29 cellular contexts compared by ENCODE assay signal in the genomic region with DNA sequence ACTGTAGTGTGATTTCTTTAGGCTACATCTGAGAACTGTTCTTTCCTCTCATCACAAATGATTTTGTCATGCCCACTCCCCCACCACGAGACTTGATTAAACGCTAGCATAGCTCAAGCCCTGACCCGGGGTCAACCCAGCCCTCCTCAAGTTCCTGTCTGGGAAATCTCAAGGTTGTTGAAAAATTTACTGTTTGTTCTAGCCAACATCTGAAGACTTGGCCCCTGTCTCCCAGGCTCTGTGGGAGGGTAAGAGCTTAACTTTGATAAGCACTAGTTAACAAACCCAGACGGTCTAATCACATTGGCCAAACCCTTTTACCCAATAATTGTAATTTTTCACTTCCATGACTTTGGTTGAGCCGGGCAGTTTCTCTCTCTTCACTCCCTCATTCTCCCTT.
DNase-seq lines count a peak whose midpoint lies in the region; ATAC-seq, FAIRE-seq and TF ChIP-seq lines count a peak whose summit lies in the region.
"Had no signal": no experiment of that assay in that cellular context is flagged by ENCODE, and none has a peak within 500 bp of the region (broad histone marks: within the 10 kb centered on the region; RNA-seq: fewer than 3 reads in every experiment).

No MANE protein-coding gene starts in this region.

- H3K27ac ChIP-seq in liver (ENCODE audit: low read depth in 1 of 2, low read length in 2 of 2) (no peak overlapping the region), HepG2 (ENCODE audit: extremely low read length, insufficient read depth, low read length) (no peak overlapping the region), uterus (no peak overlapping the region), psoas muscle (no peak overlapping the region)
- H3K27ac ChIP-seq: epithelial cell of prostate, skin epidermis had no signal

- in situ Hi-C loops in HepG2 (cut with HindIII; ENCODE audit: extremely low pct_ligation_motif_present, low pct_unique_long_range_greater_than_20kb): no loop called here

- intact Hi-C loops in HepG2 (cut with micrococcal nuclease; ENCODE audit: unreplicated experiment): no loop called here
- intact Hi-C loops in uterus (cut with DNase I; ENCODE audit: low total_unique reads): no loop called here
- intact Hi-C loops in psoas muscle (cut with DNase I): no loop called here

- ATAC-seq in HepG2 (no peak), psoas muscle (no peak), HG03280 (IDR thresholded peaks at IDR 0.05; ENCODE audit: unreplicated experiment) (no peak)
- ATAC-seq: Panc1 had no signal

- no peak for TF ChIP-seq RAD21 in liver (IDR thresholded peaks at IDR 0.05)
- TF ChIP-seq RAD21 in HepG2 (CRISPR knock-in tag; IDR thresholded peaks at IDR 0.05): no peak

- H3K9me3 Mint-ChIP-seq in nephron: peaks cover 13% of the 10 kb centered on the region

- H3K4me1 ChIP-seq in liver (ENCODE audit: control insufficient read depth in 4 of 4, insufficient read depth in 4 of 4, low read length in 3 of 4) (peaks cover 0 to 3% (median under 1%) of the 10 kb centered on the region in 4 donors), HepG2 (ENCODE audit: insufficient read depth, low read length) (no peaks in the 10 kb centered on the region), uterus (no peaks in the 10 kb centered on the region), psoas muscle (no peaks in the 10 kb centered on the region)
- H3K4me1 ChIP-seq: BE2C had no signal

- H3K27ac Mint-ChIP-seq in nephron: peak overlapping the region in 2 of 3 experiments; percentile 16 to 73
- H3K27ac Mint-ChIP-seq: activated CD4-positive, alpha-beta memory T cell treated with anti-CD3 and anti-CD28 coated beads, Interleukin-2, amount 10 ng/mL, durations not matched to agents 7 days and 5 days; activated naive CD8-positive, alpha-beta T cell treated with anti-CD3 and anti-CD28 coated beads, Interleukin-2, amount 10 ng/mL, durations not matched to agents 7 days and 5 days; HFFc6 had no signal

- POLR2A ChIA-PET in HepG2 (lab: Yijun Ruan, JAX): no interaction called here

- H3K36me3 Mint-ChIP-seq in nephron (ENCODE audit: low read depth): peaks cover 11% of the 10 kb centered on the region

- no peak overlapping the region for H3K4me3 Mint-ChIP-seq in nephron
- H3K4me3 Mint-ChIP-seq: activated CD4-positive, alpha-beta memory T cell treated with anti-CD3 and anti-CD28 coated beads, Interleukin-2, amount 10 ng/mL, durations not matched to agents 7 days and 5 days; activated naive CD8-positive, alpha-beta T cell treated with anti-CD3 and anti-CD28 coated beads, Interleukin-2, amount 10 ng/mL, durations not matched to agents 7 days and 5 days; CD8-positive, alpha-beta memory T cell; HFFc6 had no signal

- H3K9me3 ChIP-seq in liver (ENCODE audit: control insufficient read depth in 4 of 4, low read length in 3 of 4): peaks cover 0 to 3% (median 0%) of the 10 kb centered on the region in 4 donors
- no peaks in the 10 kb centered on the region for H3K9me3 ChIP-seq in HepG2 (ENCODE audit: low read length)
- H3K9me3 ChIP-seq in uterus: no peaks in the 10 kb centered on the region
- peaks cover 3% of the 10 kb centered on the region for H3K9me3 ChIP-seq in psoas muscle
- H3K9me3 ChIP-seq: BE2C had no signal

- CTCF ChIA-PET in HepG2 (lab: Yijun Ruan, JAX; ENCODE audit: low intra/inter-chr PET ratio, low total read pairs): no interaction called here

- H3K4me2 ChIP-seq in HepG2 (ENCODE audit: low read depth, low read length): no peak overlapping the region

- DNase-seq in HepG2 (ENCODE audit: low spot score) (no peak), fibroblast of pulmonary artery (ENCODE audit: low read depth) (peak; percentile 81), uterus (peak; percentile 45 to 48), psoas muscle (no peak)
- no peak for DNase-seq in activated CD4-positive, CD25-positive, alpha-beta regulatory T cell treated with anti-CD3 and anti-CD28 coated beads, Interleukin-2, amount 50 U/mL, for 72 hours
- DNase-seq: activated CD4-positive, alpha-beta memory T cell treated with anti-CD3 and anti-CD28 coated beads, Interleukin-2, amount 10 ng/mL, durations not matched to agents 7 days and 5 days; activated effector memory CD4-positive, alpha-beta T cell treated with Interleukin-2 at 50 U/mL for 16 hours; activated naive CD8-positive, alpha-beta T cell treated with anti-CD3 and anti-CD28 coated beads, Interleukin-2, amount 10 ng/mL, durations not matched to agents 7 days and 5 days; BE2C; CD8-positive, alpha-beta memory T cell; foreskin fibroblast; head of caudate nucleus; HFFc6; IMR-90; mesenchymal stem cell; NCI-H1048; NCI-H1694 treated with DMSO at 0.1 percent for 48 hours; NCI-H2171; NCI-H524; SIG-M5; stimulated activated CD8-positive, alpha-beta memory T cell treated with anti-CD3 and anti-CD28 coated beads, Interleukin-4, amount 100 ng/mL, for 48 hours; T-helper 9 cell; trophoblast cell had no signal

- H3K4me1 Mint-ChIP-seq in nephron: peaks cover 11% of the 10 kb centered on the region

- H3K27me3 ChIP-seq in liver (ENCODE audit: control insufficient read depth in 4 of 4, insufficient read depth in 4 of 4, low read length in 3 of 4) (no peaks in the 10 kb centered on the region), HepG2 (ENCODE audit: control insufficient read depth in 1 of 2, insufficient read depth in 2 of 2, low read length in 2 of 2) (no peaks in the 10 kb centered on the region), uterus (no peaks in the 10 kb centered on the region), psoas muscle (ENCODE audit: insufficient read depth in 3 of 3, low read length in 2 of 3) (no peaks in the 10 kb centered on the region)
- H3K27me3 ChIP-seq: BE2C had no signal

- no TSS peak for BruUV-seq in HepG2 (replicated peaks; lab: Mats Ljungman, UMichigan)

- TF ChIP-seq CTCF in liver (IDR thresholded peaks at IDR 0.05; ENCODE audit: low read depth, low read length, missing input control) (no peak), HepG2 (CRISPR knock-in tag; IDR thresholded peaks at IDR 0.05) (no peak), fibroblast of pulmonary artery (IDR thresholded peaks at IDR 0.05; ENCODE audit: low read length, missing control alignments) (no peak), nephron (IDR thresholded peaks at IDR 0.05; ENCODE audit: unreplicated experiment in 3 of 3) (no peak), uterus (IDR thresholded peaks at IDR 0.05) (no peak), psoas muscle (IDR thresholded peaks at IDR 0.05) (no peak)

- no peaks in the 10 kb centered on the region for H3K79me2 ChIP-seq in HepG2 (ENCODE audit: insufficient read depth, low read length)

- no peaks in the 10 kb centered on the region for H3K36me3 ChIP-seq in liver (ENCODE audit: control insufficient read depth in 4 of 4, insufficient read depth in 3 of 4, low read depth in 1 of 4, low read length in 3 of 4)
- H3K36me3 ChIP-seq in HepG2 (replicated peaks in 1 of 2; ENCODE audit: control insufficient read depth in 1 of 2, insufficient read depth in 2 of 2, low read length in 2 of 2): no peaks in the 10 kb centered on the region
- H3K36me3 ChIP-seq in uterus: no peaks in the 10 kb centered on the region
- H3K36me3 ChIP-seq in psoas muscle (ENCODE audit: insufficient read depth in 1 of 2, low read depth in 1 of 2): no peaks in the 10 kb centered on the region
- H3K36me3 ChIP-seq: BE2C had no signal

- 71% methylated on average over 5 of the region's 5 CpGs for WGBS in liver
- WGBS in HepG2 (ENCODE audit: low lambda C conversion rate): 20% methylated on average over 5 of the region's 5 CpGs
- WGBS in psoas muscle, 3 donors: 18 to 24% (median 23%) methylated on average over 5 of the region's 5 CpGs

- TF ChIP-seq POLR2A in HepG2 (IDR thresholded peaks at IDR 0.05; ENCODE audit: insufficient read depth in 1 of 2, low read depth in 2 of 2, low read length in 2 of 2) (no peak), uterus (IDR thresholded peaks at IDR 0.05) (no peak)

- H4K20me1 ChIP-seq in HepG2 (ENCODE audit: insufficient read depth, low read length): no peaks in the 10 kb centered on the region

- FAIRE-seq in HepG2 (lab: Jason Lieb, UNC): no peak

- H3K9ac ChIP-seq in liver (ENCODE audit: low read depth in 1 of 2, low read length in 2 of 2) (no peak overlapping the region), HepG2 (ENCODE audit: insufficient read depth, low read depth, low read length) (no peak overlapping the region)

- H2AFZ ChIP-seq in HepG2 (ENCODE audit: low read length): no peak overlapping the region

- H3K27me3 Mint-ChIP-seq in nephron (ENCODE audit: low read depth): no peaks in the 10 kb centered on the region
- H3K27me3 Mint-ChIP-seq: activated CD4-positive, alpha-beta memory T cell treated with anti-CD3 and anti-CD28 coated beads, Interleukin-2, amount 10 ng/mL, durations not matched to agents 7 days and 5 days; activated naive CD8-positive, alpha-beta T cell treated with anti-CD3 and anti-CD28 coated beads, Interleukin-2, amount 10 ng/mL, durations not matched to agents 7 days and 5 days; CD8-positive, alpha-beta memory T cell had no signal

- TF ChIP-seq EP300 in HepG2 (IDR thresholded peaks at IDR 0.05; ENCODE audit: low read depth in 2 of 2, low read length in 2 of 2) (no peak), HepG2 (CRISPR knock-in tag; IDR thresholded peaks at IDR 0.05; ENCODE audit: borderline replicate concordance) (no peak)

- H3K4me3 ChIP-seq in liver (ENCODE audit: low read depth in 1 of 3, low read length in 3 of 3) (no peak overlapping the region), HepG2 (replicated peaks in 1 of 3; ENCODE audit: insufficient read depth in 1 of 3, low read depth in 2 of 3, low read length in 3 of 3) (no peak overlapping the region), fibroblast of pulmonary artery (replicated peaks; ENCODE audit: low read depth, low read length) (no peak overlapping the region), uterus (no peak overlapping the region), psoas muscle (no peak overlapping the region)
- H3K4me3 ChIP-seq: skin epidermis had no signal

TF ChIP-seq in liver, 16 proteins besides CTCF, POLR2A, EP300 and RAD21:
- no peak for TF ChIP-seq SP1 (IDR thresholded peaks at IDR 0.05)
- TF ChIP-seq NR2F2 (IDR thresholded peaks at IDR 0.05): peak; percentile 67

TF ChIP-seq in HepG2, 621 proteins besides CTCF, POLR2A, EP300 and RAD21:
- TF ChIP-seq DDIT3 (CRISPR knock-in tag; IDR thresholded peaks at IDR 0.05): no peak

Comparison
In these comparisons a context has a peak if more than half of its experiments do, and no peak if none do; other contexts are left out.
1. DNase-seq: peak in fibroblast of pulmonary artery (single experiment) and uterus (2 of 2); none in HepG2 (single experiment), activated CD4-positive, CD25-positive, alpha-beta regulatory T cell treated with anti-CD3 and anti-CD28 coated beads, Interleukin-2, amount 50 U/mL, for 72 hours (single experiment) and psoas muscle (0 of 2).